In the genomic region with DNA sequence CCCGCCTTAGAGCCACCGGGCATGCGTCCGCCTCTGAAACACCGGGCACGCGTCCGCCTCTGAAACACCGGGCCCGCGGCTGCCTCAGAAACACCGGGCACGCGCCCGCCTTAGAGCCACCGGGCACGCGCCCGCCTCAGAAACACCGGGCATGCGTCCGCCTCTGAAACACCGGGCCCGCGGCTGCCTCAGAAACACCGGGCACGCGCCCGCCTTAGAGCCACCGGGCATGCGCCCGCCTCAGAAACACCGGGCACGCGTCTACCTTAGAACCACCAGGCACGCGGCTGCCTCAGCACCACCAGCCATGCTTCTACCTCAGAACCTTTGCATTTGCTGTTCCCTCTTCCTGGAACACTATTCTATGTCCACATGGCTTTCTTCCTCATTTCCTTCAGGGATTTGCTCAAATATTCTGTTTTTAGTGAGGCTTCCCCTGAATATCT, we compare ENCODE assay signal across 8 cellular contexts. TPM values are rescaled to one million over a fixed set of nuclear protein-coding genes. Genes with fewer than 3 reads are reported as not detected.
DNase-seq lines count a peak whose midpoint lies in the region; ATAC-seq and TF ChIP-seq lines count a peak whose summit lies in the region.
"Not testable (repeated sequence)": the region's sequence is repeated elsewhere in the genome, so short reads cannot be mapped to it uniquely, and the experiment has no call there.

No MANE protein-coding gene starts in this region.

- TF ChIP-seq POLR2A in breast epithelium (IDR thresholded peaks at IDR 0.05); sigmoid colon (IDR thresholded peaks at IDR 0.05): not testable (repeated sequence)

- not testable (repeated sequence) for H3K9me3 ChIP-seq in breast epithelium; iPS-18c (ENCODE audit: control insufficient read depth, insufficient read depth, low read length); sigmoid colon; aorta (ENCODE audit: control insufficient read depth, low read length)

- peak overlapping the region; percentile 73 for H3K27ac Mint-ChIP-seq in activated B cell treated with CpG ODN at 0.5 μM for 24 hours

- H3K4me3 ChIP-seq in breast epithelium (peak overlapping the region; percentile 45 to 65 (median 57)), iPS-18c (ENCODE audit: insufficient read depth, low read depth, low read length) (peak overlapping the region; percentile 34; the same call in 1 of the 2 replicates), sigmoid colon (peak overlapping the region; percentile 49 to 58 (median 53)), aorta (ENCODE audit: low read length in 2 of 2) (peak overlapping the region; percentile 14 to 42)

- H3K4me1 Mint-ChIP-seq in activated B cell treated with CpG ODN at 0.5 μM for 24 hours: peaks cover 12% of the 10 kb centered on the region

- not testable (repeated sequence) for H3K27me3 Mint-ChIP-seq in activated B cell treated with CpG ODN at 0.5 μM for 24 hours

- H3K9me3 Mint-ChIP-seq in activated B cell treated with CpG ODN at 0.5 μM for 24 hours: not testable (repeated sequence)

- H3K27me3 ChIP-seq in breast epithelium; sigmoid colon; aorta (ENCODE audit: control insufficient read depth in 1 of 2, insufficient read depth in 2 of 2, low read length in 1 of 2): not testable (repeated sequence)

- DNase-seq in NCI-H345 (lab: John Stamatoyannopoulos, UW) (peak; percentile 63), activated B cell treated with CpG ODN at 0.5 μM for 24 hours (peak; percentile 57), breast epithelium (ENCODE audit: low spot score in 2 of 2) (peak in 1 of 2 donors; percentile 51), sigmoid colon (peak; percentile 75), aorta (peak; percentile 67 to 89)

- peak overlapping the region; percentile 83 for H3K4me3 Mint-ChIP-seq in activated B cell treated with CpG ODN at 0.5 μM for 24 hours

- not testable (repeated sequence) for H3K4me1 ChIP-seq in breast epithelium; sigmoid colon; aorta (ENCODE audit: control insufficient read depth in 1 of 2, insufficient read depth in 2 of 2, low read length in 2 of 2)

- not testable (repeated sequence) for H3K36me3 ChIP-seq in breast epithelium; sigmoid colon; aorta (ENCODE audit: control insufficient read depth in 1 of 2, insufficient read depth in 2 of 2, low read length in 1 of 2)

- intact Hi-C loops in activated B cell treated with CpG ODN at 0.5 μM for 24 hours (cut with micrococcal nuclease) (loop anchor here (1.0 to 10.0 kb wide), 7 partner anchors 58 to 830 kb away; a partner anchor contains a TSS), sigmoid colon (cut with DNase I) (loop anchor here (5.0 to 10.0 kb wide), 3 partner anchors 60 to 437 kb away; a partner anchor contains a TSS)
- intact Hi-C loops in breast epithelium (cut with DNase I; ENCODE audit: low total_unique reads); aorta (cut with DNase I): not testable (repeated sequence)

- ATAC-seq in GM18502 (IDR thresholded peaks at IDR 0.05; ENCODE audit: poor library complexity, unreplicated experiment): peak; percentile 79
- ATAC-seq in HG03159 (IDR thresholded peaks at IDR 0.05; ENCODE audit: unreplicated experiment): peak; percentile 67
- peak; percentile 72 for ATAC-seq in activated B cell treated with CpG ODN at 0.5 μM for 24 hours (ENCODE audit: low read depth)
- ATAC-seq in aorta (ENCODE audit: low FRiP score): not testable (repeated sequence)

- CTCF ChIA-PET in activated B cell treated with CpG ODN at 0.5 μM for 24 hours (lab: Charles Lee): not testable (repeated sequence)

- TF ChIP-seq CTCF in activated B cell treated with CpG ODN at 0.5 μM for 24 hours (IDR thresholded peaks at IDR 0.05); breast epithelium (IDR thresholded peaks at IDR 0.05); sigmoid colon (IDR thresholded peaks at IDR 0.05): not testable (repeated sequence)

- 0% methylated on average over 37 of the region's 37 CpGs for WGBS in sigmoid colon, 2 donors
- WGBS in aorta, 2 donors: 0% methylated on average over 30 to 37 of the region's 37 CpGs

- not testable (repeated sequence) for TF ChIP-seq EP300 in sigmoid colon (IDR thresholded peaks at IDR 0.05)

- H3K27ac ChIP-seq in breast epithelium (peak overlapping the region; percentile 74 to 90), sigmoid colon (peak overlapping the region; percentile 69 to 81 (median 74)), aorta (ENCODE audit: low read depth in 1 of 2, low read length in 2 of 2) (peak overlapping the region in 1 of 2 donors; percentile 18)

- POLR2A ChIA-PET in activated B cell treated with CpG ODN at 0.5 μM for 24 hours (lab: Charles Lee): interaction anchor here (0.6 to 1.0 kb wide), 3 partner anchors 58 to 257 kb away, joined by 3 to 6 read pairs (median 4); a partner anchor contains a TSS

- not testable (repeated sequence) for H3K36me3 Mint-ChIP-seq in activated B cell treated with CpG ODN at 0.5 μM for 24 hours (ENCODE audit: low read depth)

RNA-seq across cellular contexts. Expression of a gene that starts 58.4 kb away (rescaled TPM):
- total RNA-seq in activated B cell treated with CpG ODN at 0.5 μM for 24 hours (58.7 and 67.0 TPM in 2 replicates), breast epithelium (100 to 1,000 TPM in 1 of 3 donors, 10 to 100 TPM in 2; 82.7 to 146 (median 91.8) TPM), sigmoid colon (10 to 100 TPM; 45.7 to 63.7 (median 49.7) TPM), aorta (100 to 1,000 TPM in 1 of 2 donors, 10 to 100 TPM in 1; 67.0 to 138 TPM)
- polyA plus RNA-seq in sigmoid colon (10 to 100 TPM; 22.8 to 35.7 (median 34.4) TPM), aorta (10 to 100 TPM; 37.6 to 71.4 TPM)
